In the genomic region with DNA sequence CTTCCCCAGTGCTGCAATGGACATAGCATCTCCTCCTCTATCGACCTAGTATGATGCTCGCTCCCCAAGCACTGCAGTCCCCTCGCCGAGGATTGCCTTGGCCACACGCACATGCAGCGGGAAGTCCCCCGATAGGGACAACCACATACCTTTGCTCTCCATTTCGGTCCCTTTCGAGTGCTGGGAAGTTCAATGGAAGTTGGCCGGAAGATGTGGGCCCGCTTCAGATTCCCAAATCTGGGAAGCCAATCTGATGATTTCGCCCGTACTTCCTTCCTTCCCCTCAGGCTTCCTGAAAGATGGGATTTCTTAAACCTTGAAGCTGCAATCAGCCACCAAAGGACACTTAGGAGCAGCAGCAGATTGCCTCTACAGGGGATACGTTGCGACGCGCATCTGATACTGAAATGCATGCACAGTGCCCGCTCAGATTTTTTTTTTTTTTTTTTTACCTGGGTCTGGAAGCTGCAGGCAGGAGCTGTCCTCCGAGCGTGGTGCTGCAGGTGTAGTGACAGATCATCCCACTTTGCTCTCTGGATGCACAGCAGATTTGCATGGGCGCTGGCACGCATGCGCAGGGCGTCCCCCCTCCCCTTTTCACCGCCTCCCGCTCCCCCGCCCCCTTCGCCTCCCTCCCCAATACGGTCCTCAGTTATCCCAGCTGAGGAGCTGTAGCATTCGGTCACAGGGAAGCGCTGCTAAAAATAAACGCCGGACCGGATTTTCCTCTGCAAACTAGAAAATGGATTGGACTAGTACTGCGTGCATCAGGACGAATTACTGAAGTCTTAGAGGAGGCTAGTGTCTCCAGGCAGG, we compare ENCODE assay signal across 9 cellular contexts. TPM values are rescaled to one million over a fixed set of nuclear protein-coding genes. Genes with fewer than 3 reads are reported as not detected.
A peak's percentile ranks its signal among the peaks of the same experiment; 100 is the strongest.
DNase-seq lines count a peak whose midpoint lies in the region; ATAC-seq and TF ChIP-seq lines count a peak whose summit lies in the region.
"Had no signal": no experiment of that assay in that cellular context is flagged by ENCODE, and none has a peak within 500 bp of the region (broad histone marks: within the 10 kb centered on the region; RNA-seq: fewer than 3 reads in every experiment).

A gene (minus strand): TSS at position 510 of the 816 bp plus-strand sequence.

- 0 out of 2 replicates have a peak within 1 kb of the TSS, but pooled peaks have one; percentile 6 for H3K27ac Mint-ChIP-seq in WTC11
- H3K27ac Mint-ChIP-seq: activated naive CD4-positive, alpha-beta T cell treated with anti-CD3 and anti-CD28 coated beads, Interleukin-2, amount 50 U/mL, for 24 hours had no signal

- H3K4me1 Mint-ChIP-seq in WTC11: peaks cover 33% of the 10 kb centered on the region
- H3K4me1 Mint-ChIP-seq: activated naive CD4-positive, alpha-beta T cell treated with anti-CD3 and anti-CD28 coated beads, Interleukin-2, amount 50 U/mL, for 24 hours had no signal

- no peak within 1 kb of the TSS for H3K4me3 ChIP-seq in osteoblast (ENCODE audit: insufficient read depth, low read length)

- H3K9me3 ChIP-seq in osteoblast (ENCODE audit: low read depth, low read length): no peaks in the 10 kb centered on the region

- TF ChIP-seq CTCF in WTC11 (IDR thresholded peaks at IDR 0.05): no peak
- no peak for TF ChIP-seq CTCF in osteoblast (IDR thresholded peaks at IDR 0.05; ENCODE audit: extremely low read depth, low read depth, low read length)

- H4K20me1 ChIP-seq in osteoblast (ENCODE audit: insufficient read depth, low read length): no peaks in the 10 kb centered on the region

- CTCF ChIA-PET in WTC11 (lab: Charles Lee): interaction anchor here (1.0 to 1.1 kb wide), 2 partner anchors 45 to 212 kb away, joined by 4 to 7 read pairs; no protein-coding TSS in a partner anchor

- intact Hi-C loops in Right ventricle myocardium inferior (cut with DNase I): loop anchor here (2.0 to 5.0 kb wide), 3 partner anchors 75 to 156 kb away; no protein-coding TSS in a partner anchor

- H3K79me2 ChIP-seq in osteoblast (ENCODE audit: insufficient read depth, low read length): no peaks in the 10 kb centered on the region

- peak within 1 kb of the TSS; percentile 79 for H3K4me3 Mint-ChIP-seq in WTC11
- H3K4me3 Mint-ChIP-seq: activated naive CD4-positive, alpha-beta T cell treated with anti-CD3 and anti-CD28 coated beads, Interleukin-2, amount 50 U/mL, for 24 hours had no signal

- H3K27me3 ChIP-seq in osteoblast (ENCODE audit: insufficient read depth, low read length): no peaks in the 10 kb centered on the region

- H3K27ac ChIP-seq in osteoblast (ENCODE audit: low read depth, low read length): no peak within 1 kb of the TSS

- H3K4me2 ChIP-seq in osteoblast (ENCODE audit: insufficient read depth, low read length): peak within 1 kb of the TSS; percentile 24

- no peaks in the 10 kb centered on the region for H3K36me3 ChIP-seq in osteoblast (ENCODE audit: insufficient read depth, low read length)

- H3K9me3 Mint-ChIP-seq in WTC11: no peaks in the 10 kb centered on the region
- H3K9me3 Mint-ChIP-seq: activated naive CD4-positive, alpha-beta T cell treated with anti-CD3 and anti-CD28 coated beads, Interleukin-2, amount 50 U/mL, for 24 hours had no signal

- H3K27me3 Mint-ChIP-seq in WTC11 (ENCODE audit: low read depth): no peaks in the 10 kb centered on the region

- H2AFZ ChIP-seq in osteoblast (ENCODE audit: low read length): no peak within 1 kb of the TSS

- POLR2A ChIA-PET in WTC11 (lab: Charles Lee): interaction anchor here (0.7 kb wide), 2 partner anchors 9 to 195 kb away, joined by 5 to 6 read pairs; no protein-coding TSS in a partner anchor

- no peaks in the 10 kb centered on the region for H3K36me3 Mint-ChIP-seq in WTC11
- H3K36me3 Mint-ChIP-seq: activated naive CD4-positive, alpha-beta T cell treated with anti-CD3 and anti-CD28 coated beads, Interleukin-2, amount 50 U/mL, for 24 hours had no signal

- DNase-seq in DMS 273 treated with DMSO at 0.1 percent for 48 hours (lab: John Stamatoyannopoulos, UW) (peak; percentile 47), NCI-H1417 (lab: John Stamatoyannopoulos, UW) (peak; percentile 87 to 95 (median 90)), WTC11 (ENCODE audit: low spot score) (peak; percentile 96), Right ventricle myocardium inferior (ENCODE audit: missing footprints) (peak; percentile 80), osteoblast (ENCODE audit: insufficient read length, low spot score, missing footprints) (peak; percentile 56), SKM-1 (lab: John Stamatoyannopoulos, UW; ENCODE audit: unreplicated experiment) (no peak)

- no peaks in the 10 kb centered on the region for H3K4me1 ChIP-seq in osteoblast (ENCODE audit: insufficient read depth, low read length)

- ATAC-seq in WTC11 (peak; percentile 95), Right ventricle myocardium inferior (peak; percentile 93), HG02571 (IDR thresholded peaks at IDR 0.05; ENCODE audit: unreplicated experiment) (no peak), HG02884 (IDR thresholded peaks at IDR 0.05; ENCODE audit: unreplicated experiment) (no peak)

TF ChIP-seq in WTC11, 78 proteins besides CTCF, POLR2A, EP300 and RAD21 (continues in another document):
- TF ChIP-seq ZNF263 (CRISPR knock-in tag; IDR thresholded peaks at IDR 0.05; ENCODE audit: low read depth): no peak
- TF ChIP-seq, protein P1, sequence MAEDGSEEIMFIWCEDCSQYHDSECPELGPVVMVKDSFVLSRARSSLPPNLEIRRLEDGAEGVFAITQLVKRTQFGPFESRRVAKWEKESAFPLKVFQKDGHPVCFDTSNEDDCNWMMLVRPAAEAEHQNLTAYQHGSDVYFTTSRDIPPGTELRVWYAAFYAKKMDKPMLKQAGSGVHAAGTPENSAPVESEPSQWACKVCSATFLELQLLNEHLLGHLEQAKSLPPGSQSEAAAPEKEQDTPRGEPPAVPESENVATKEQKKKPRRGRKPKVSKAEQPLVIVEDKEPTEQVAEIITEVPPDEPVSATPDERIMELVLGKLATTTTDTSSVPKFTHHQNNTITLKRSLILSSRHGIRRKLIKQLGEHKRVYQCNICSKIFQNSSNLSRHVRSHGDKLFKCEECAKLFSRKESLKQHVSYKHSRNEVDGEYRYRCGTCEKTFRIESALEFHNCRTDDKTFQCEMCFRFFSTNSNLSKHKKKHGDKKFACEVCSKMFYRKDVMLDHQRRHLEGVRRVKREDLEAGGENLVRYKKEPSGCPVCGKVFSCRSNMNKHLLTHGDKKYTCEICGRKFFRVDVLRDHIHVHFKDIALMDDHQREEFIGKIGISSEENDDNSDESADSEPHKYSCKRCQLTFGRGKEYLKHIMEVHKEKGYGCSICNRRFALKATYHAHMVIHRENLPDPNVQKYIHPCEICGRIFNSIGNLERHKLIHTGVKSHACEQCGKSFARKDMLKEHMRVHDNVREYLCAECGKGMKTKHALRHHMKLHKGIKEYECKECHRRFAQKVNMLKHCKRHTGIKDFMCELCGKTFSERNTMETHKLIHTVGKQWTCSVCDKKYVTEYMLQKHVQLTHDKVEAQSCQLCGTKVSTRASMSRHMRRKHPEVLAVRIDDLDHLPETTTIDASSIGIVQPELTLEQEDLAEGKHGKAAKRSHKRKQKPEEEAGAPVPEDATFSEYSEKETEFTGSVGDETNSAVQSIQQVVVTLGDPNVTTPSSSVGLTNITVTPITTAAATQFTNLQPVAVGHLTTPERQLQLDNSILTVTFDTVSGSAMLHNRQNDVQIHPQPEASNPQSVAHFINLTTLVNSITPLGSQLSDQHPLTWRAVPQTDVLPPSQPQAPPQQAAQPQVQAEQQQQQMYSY (CRISPR knock-in tag; IDR thresholded peaks at IDR 0.05): peak; percentile 93
- TF ChIP-seq TEAD4 (CRISPR knock-in tag; IDR thresholded peaks at IDR 0.05): no peak
- TF ChIP-seq, protein P2, sequence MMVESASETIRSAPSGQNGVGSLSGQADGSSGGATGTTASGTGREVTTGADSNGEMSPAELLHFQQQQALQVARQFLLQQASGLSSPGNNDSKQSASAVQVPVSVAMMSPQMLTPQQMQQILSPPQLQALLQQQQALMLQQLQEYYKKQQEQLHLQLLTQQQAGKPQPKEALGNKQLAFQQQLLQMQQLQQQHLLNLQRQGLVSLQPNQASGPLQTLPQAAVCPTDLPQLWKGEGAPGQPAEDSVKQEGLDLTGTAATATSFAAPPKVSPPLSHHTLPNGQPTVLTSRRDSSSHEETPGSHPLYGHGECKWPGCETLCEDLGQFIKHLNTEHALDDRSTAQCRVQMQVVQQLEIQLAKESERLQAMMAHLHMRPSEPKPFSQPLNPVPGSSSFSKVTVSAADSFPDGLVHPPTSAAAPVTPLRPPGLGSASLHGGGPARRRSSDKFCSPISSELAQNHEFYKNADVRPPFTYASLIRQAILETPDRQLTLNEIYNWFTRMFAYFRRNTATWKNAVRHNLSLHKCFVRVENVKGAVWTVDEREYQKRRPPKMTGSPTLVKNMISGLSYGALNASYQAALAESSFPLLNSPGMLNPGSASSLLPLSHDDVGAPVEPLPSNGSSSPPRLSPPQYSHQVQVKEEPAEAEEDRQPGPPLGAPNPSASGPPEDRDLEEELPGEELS (CRISPR knock-in tag; IDR thresholded peaks at IDR 0.05): no peak
- no peak for TF ChIP-seq TEAD1 (CRISPR knock-in tag; IDR thresholded peaks at IDR 0.05)

RNA-seq across cellular contexts. Expression of the gene that starts here (rescaled TPM):
- total RNA-seq in WTC11 (2021): 8.0 to 13.5 TPM (median 11.0 TPM) in 3 replicates
- total RNA-seq in Right ventricle myocardium inferior: 340 TPM
- not detected in 2 replicates for total RNA-seq in osteoblast

Comparison
In these comparisons a context has a peak if more than half of its experiments do, and no peak if none do; other contexts are left out.
1. RNA of the gene that starts here (total RNA-seq): 340 TPM in Right ventricle myocardium inferior (single experiment); 8.0 to 13.5 TPM in WTC11 and not detected in osteoblast; every median in the first group is over 10 times any median in the second.
2. Peak in DNase-seq and H3K4me2 ChIP-seq in osteoblast; RNA of the gene not detected or under 1 TPM.
3. ATAC-seq: peak in WTC11 (single experiment) and Right ventricle myocardium inferior (single experiment); none in HG02571 (single experiment) and HG02884 (single experiment).